Comparison of ENCODE assay signal across 2 cellular contexts in genomic region chr6:130628862-130629261, GRCh38.
TF ChIP-seq lines count a peak whose summit lies in the region.

No MANE protein-coding gene starts in this region.

TF ChIP-seq in HepG2, 621 proteins besides CTCF, POLR2A, EP300 and RAD21 (continued from another document):
- TF ChIP-seq PRDM15 (CRISPR knock-in tag; IDR thresholded peaks at IDR 0.05), result no peak
- TF ChIP-seq SNAI1 (CRISPR knock-in tag; IDR thresholded peaks at IDR 0.05; ENCODE audit: borderline replicate concordance), result no peak
- peak; percentile 86 for TF ChIP-seq ZBTB40 (IDR thresholded peaks at IDR 0.05)
- no peak for TF ChIP-seq ZBTB40 (CRISPR knock-in tag; IDR thresholded peaks at IDR 0.05)
- no peak for TF ChIP-seq PHF5A (CRISPR knock-in tag; IDR thresholded peaks at IDR 0.05; ENCODE audit: low read depth, unreplicated experiment)
- TF ChIP-seq SYNCRIP (IDR thresholded peaks at IDR 0.05; ENCODE audit: insufficient read depth, low read depth, low read length), result no peak
- no peak for TF ChIP-seq RAD51 (IDR thresholded peaks at IDR 0.05; ENCODE audit: borderline replicate concordance)
- no peak for TF ChIP-seq ZNF24 (IDR thresholded peaks at IDR 0.05)

TF ChIP-seq in HCT116, 20 proteins besides CTCF, POLR2A, EP300 and RAD21:
- TF ChIP-seq ZBTB33 (IDR thresholded peaks at IDR 0.05; ENCODE audit: extremely low read depth, insufficient replicate concordance, low read length) (no peak), ZFX (IDR thresholded peaks at IDR 0.05) (no peak)
